In the genomic region with DNA sequence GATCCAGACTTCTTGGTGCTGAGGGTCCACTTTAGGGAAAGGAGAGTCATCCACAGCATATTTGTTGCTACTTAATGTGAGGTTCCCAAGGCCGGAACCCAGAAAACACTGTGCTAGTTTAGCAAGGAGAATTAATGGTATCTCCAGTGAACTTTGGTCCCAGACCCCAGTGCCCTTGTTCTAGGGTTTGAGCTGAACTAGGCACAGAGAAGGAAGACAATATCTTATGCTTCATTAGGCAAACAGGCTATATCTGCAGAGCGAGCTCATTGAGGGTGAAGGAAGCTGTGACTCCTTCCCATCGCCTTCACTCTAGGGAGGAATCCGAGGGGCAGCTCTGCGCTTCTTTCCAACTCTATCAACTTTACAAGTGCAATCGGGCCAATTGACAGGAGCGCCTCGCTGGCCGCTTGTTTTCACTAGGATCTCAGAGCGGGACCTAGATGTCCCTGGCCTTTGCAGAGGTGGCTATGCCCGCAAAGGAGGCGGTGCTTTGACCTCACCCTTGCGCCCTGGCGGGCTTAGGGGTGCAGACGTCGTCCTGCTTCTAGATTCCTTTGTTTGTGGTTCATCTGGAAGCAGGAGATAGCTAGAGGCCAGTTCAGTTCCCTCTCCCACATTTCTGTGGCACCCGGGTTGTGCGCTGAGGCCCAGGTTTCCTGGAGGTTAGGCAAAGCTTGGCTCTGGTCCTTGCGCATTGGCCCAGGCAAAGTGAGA, we compare ENCODE assay signal across 7 cellular contexts. TPM values are rescaled to one million over a fixed set of nuclear protein-coding genes. Genes with fewer than 3 reads are reported as not detected.
DNase-seq lines count a peak whose midpoint lies in the region; ATAC-seq and TF ChIP-seq lines count a peak whose summit lies in the region.

No MANE protein-coding gene starts in this region.

- TF ChIP-seq CTCF in ovary (IDR thresholded peaks at IDR 0.05): no peak

- no peaks in the 10 kb centered on the region for H3F3A ChIP-seq in GM23248 (ENCODE audit: insufficient read depth)

- no peak for TF ChIP-seq POLR2A in ovary (IDR thresholded peaks at IDR 0.05)

- H3K27me3 ChIP-seq in ovary (no peaks in the 10 kb centered on the region), GM23248 (replicated peaks; ENCODE audit: insufficient read depth) (peaks cover 17% of the 10 kb centered on the region)

- peak overlapping the region; percentile 82 for H3K9ac ChIP-seq in SK-N-MC (ENCODE audit: insufficient read length)
- H3K9ac ChIP-seq in GM23248: no peak overlapping the region

- H3K79me2 ChIP-seq in GM23248 (ENCODE audit: insufficient read depth): no peaks in the 10 kb centered on the region

- 24 to 29% (median 25%) methylated on average over 19 of the region's 19 CpGs for WGBS in ovary, 3 donors
- WGBS in GM23248 (ENCODE audit: low coverage in 1 of 2, low lambda C conversion rate in 2 of 2, missing lambda C conversion rate in 2 of 2), 2 experiments: 59 to 63% methylated on average over 19 of the region's 19 CpGs

- H3K9me3 ChIP-seq in SK-N-MC (ENCODE audit: low read depth, low read length) (no peaks in the 10 kb centered on the region), ovary (no peaks in the 10 kb centered on the region), GM23248 (ENCODE audit: low read depth) (no peaks in the 10 kb centered on the region)

- intact Hi-C loops in ovary (cut with DNase I): loop anchor here in 2 of 4 donors (10.0 kb wide), 1 partner anchor 192 kb away; a partner anchor contains a TSS

- CTCF ChIA-PET in HEK293T (lab: Yijun Ruan, JAX): no interaction called here

- peaks cover 6% of the 10 kb centered on the region for H3K4me1 ChIP-seq in ovary (ENCODE audit: insufficient read depth)
- peaks cover 5% of the 10 kb centered on the region; the same call in 1 of the 2 replicates for H3K4me1 ChIP-seq in GM23248 (ENCODE audit: insufficient read depth)

- peak; percentile 12 for DNase-seq in HEK293T (ENCODE audit: extremely low spot score)
- no peak for DNase-seq in SK-N-MC (ENCODE audit: low read depth, low spot score)
- DNase-seq in foreskin melanocyte: peak; percentile 3
- peak in 4 of 5 donors; percentile 7 to 34 (median 16) for DNase-seq in ovary
- DNase-seq in GM23248: no peak

- H3K4me2 ChIP-seq in GM23248 (ENCODE audit: unreplicated experiment): no peak overlapping the region

- TF ChIP-seq EP300 in ovary (IDR thresholded peaks at IDR 0.05): no peak

- POLR2A ChIA-PET in HEK293T (lab: Yijun Ruan, JAX): no interaction called here

- no peaks in the 10 kb centered on the region for H3K9me2 ChIP-seq in GM23248 (ENCODE audit: insufficient read depth)

- no peak overlapping the region for H2AFZ ChIP-seq in GM23248

- peak overlapping the region; percentile 83 for H3K4me3 ChIP-seq in SK-N-MC
- H3K4me3 ChIP-seq in ovary: peak overlapping the region; percentile 59
- no peak overlapping the region for H3K4me3 ChIP-seq in GM23248

- in situ Hi-C loops in GM23248 (cut with MboI): no loop called here

- H3K27ac ChIP-seq in SK-N-MC (no peak overlapping the region), ovary (no peak overlapping the region), GM23248 (no peak overlapping the region)

- no peaks in the 10 kb centered on the region for H4K20me1 ChIP-seq in GM23248 (ENCODE audit: insufficient read depth)

- ATAC-seq in HG03039 (IDR thresholded peaks at IDR 0.05; ENCODE audit: unreplicated experiment): no peak
- ATAC-seq in HG02642 (IDR thresholded peaks at IDR 0.05; ENCODE audit: poor library complexity, unreplicated experiment): no peak

- H3K36me3 ChIP-seq in SK-N-MC (ENCODE audit: insufficient read depth, low read length): no peaks in the 10 kb centered on the region
- H3K36me3 ChIP-seq in ovary: no peaks in the 10 kb centered on the region
- no peaks in the 10 kb centered on the region for H3K36me3 ChIP-seq in GM23248 (ENCODE audit: low read depth)

TF ChIP-seq in HEK293T, 16 proteins besides CTCF, POLR2A, EP300 and RAD21:
- TF ChIP-seq HDGF (IDR thresholded peaks at IDR 0.05; ENCODE audit: borderline replicate concordance): no peak
- no peak for TF ChIP-seq FOXM1 (IDR thresholded peaks at IDR 0.05; ENCODE audit: borderline replicate concordance)
- no peak for TF ChIP-seq ARNT (IDR thresholded peaks at IDR 0.05)
- no peak for TF ChIP-seq ELF4 (IDR thresholded peaks at IDR 0.05)
- no peak for TF ChIP-seq LEF1 (IDR thresholded peaks at IDR 0.05; ENCODE audit: borderline replicate concordance)
- TF ChIP-seq SUZ12 (IDR thresholded peaks at IDR 0.05): no peak
- no peak for TF ChIP-seq TARDBP (IDR thresholded peaks at IDR 0.05)
- TF ChIP-seq FOXA1 (IDR thresholded peaks at IDR 0.05): no peak
- TF ChIP-seq ZNF384 (IDR thresholded peaks at IDR 0.05): no peak
- no peak for TF ChIP-seq NFRKB (IDR thresholded peaks at IDR 0.05)

RNA-seq across cellular contexts. Expression of a gene that starts 1.0 kb away (rescaled TPM):
- 10 to 100 TPM in 5 of 7 donors, 1 to 10 TPM in 2; 3.9 to 12.1 (median 10.5) TPM for total RNA-seq in ovary
- polyA plus RNA-seq in ovary (1 to 10 TPM; 2.2 to 7.5 TPM), GM23248 (2016; fragmentation: Nextera tagmentation; extraction: Ambion mirVana) (0.15 and 0.26 TPM in 2 replicates)
- total RNA-seq in GM23248 (2014; rRNA removed; shearing (Covaris generic)): under 0.01 and 0.38 TPM in 2 replicates

Comparison
In these comparisons a context has a peak if more than half of its experiments do, and no peak if none do; other contexts are left out.
1. DNase-seq: peak in HEK293T (single experiment), foreskin melanocyte (single experiment) and ovary (4 of 5); none in SK-N-MC (single experiment) and GM23248 (single experiment).